Comparison of ENCODE assay signal across 8 cellular contexts in the genomic region with DNA sequence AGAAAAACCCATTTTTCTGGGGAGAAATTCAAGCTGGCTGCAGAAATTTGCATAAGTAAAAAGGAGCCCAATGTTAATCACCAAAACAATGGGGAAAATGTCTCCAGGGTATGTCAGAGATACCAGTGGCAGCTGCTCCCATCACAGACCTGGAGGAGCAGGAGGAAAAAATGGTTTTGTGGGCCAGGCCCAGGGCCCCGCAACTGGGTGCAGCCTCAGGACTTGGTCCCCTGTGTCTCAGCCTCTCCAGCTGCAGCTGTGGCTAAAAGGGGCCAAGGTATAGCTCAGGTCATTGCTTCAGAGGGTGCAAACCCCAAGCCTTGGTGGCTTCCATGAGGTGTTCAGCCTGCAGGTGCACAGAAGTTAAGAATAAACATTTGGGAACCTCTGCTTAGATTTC.
"Had no signal": no experiment of that assay in that cellular context is flagged by ENCODE, and none has a peak within 500 bp of the region (broad histone marks: within the 10 kb centered on the region; RNA-seq: fewer than 3 reads in every experiment).

No MANE protein-coding gene starts in this region.

- ATAC-seq: GM12878 had no signal

- DNase-seq: GDM1, GF-D8 had no signal

- FAIRE-seq: G401.6, GM12878, GM12891, GM12892, GM18507, GM19239 had no signal

- H3K4me3 ChIP-seq: GM12878 had no signal
